12 cellular contexts compared by ENCODE assay signal in the genomic region with DNA sequence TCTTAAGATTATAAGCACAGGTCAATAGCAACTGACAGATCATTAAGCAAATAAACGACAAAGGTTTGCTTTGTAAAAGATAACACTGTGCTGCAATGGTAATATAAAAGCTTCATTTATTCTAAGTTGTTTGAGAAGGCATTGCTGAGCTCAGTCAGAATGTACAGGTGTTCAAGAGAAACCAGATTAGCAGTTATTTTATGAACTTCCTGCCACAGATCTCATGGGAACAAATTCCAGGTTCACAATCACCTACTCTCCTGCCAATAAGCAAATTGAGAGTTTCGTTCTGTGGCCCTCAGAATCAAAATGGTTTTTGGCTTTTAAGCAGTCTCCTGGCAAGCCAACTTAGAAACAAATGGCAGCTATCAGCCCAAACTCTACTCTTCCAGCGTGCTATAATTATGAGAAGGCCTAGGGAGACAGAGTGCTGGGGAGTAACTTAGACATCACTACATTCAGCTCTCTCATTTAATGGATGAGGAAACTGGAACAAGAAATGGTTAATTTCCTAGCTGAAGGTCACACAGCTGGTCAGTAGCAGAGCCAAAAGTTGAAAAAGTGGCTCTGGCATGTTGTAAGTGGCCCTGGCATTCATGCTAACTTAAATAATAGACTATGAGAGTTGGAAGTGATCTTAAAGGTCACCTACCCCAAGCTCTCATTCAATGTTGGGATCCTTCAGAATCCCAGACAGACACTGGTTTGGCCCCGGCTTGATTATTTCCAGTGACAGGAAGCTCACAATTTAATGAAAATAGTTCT.
A peak's percentile ranks its signal among the peaks of the same experiment; 100 is the strongest.
DNase-seq lines count a peak whose midpoint lies in the region; ATAC-seq, FAIRE-seq and TF ChIP-seq lines count a peak whose summit lies in the region.
"Had no signal": no experiment of that assay in that cellular context is flagged by ENCODE, and none has a peak within 500 bp of the region (broad histone marks: within the 10 kb centered on the region; RNA-seq: fewer than 3 reads in every experiment).

No MANE protein-coding gene starts in this region.

- in situ Hi-C loops in GM13977 (cut with MboI; ENCODE audit: low pct_unique_long_range_greater_than_20kb, low sequenced_read_pairs, unreplicated experiment): no loop called here

- WGBS in sigmoid colon, 2 donors: 35 to 54% methylated on average over 4 of the region's 4 CpGs

- peak overlapping the region; percentile 62 to 84 for H3K27ac ChIP-seq in coronary artery
- peak overlapping the region; percentile 76 to 88 (median 80) for H3K27ac ChIP-seq in sigmoid colon

- DNase-seq in HT-29 (ENCODE audit: low spot score) (peak; percentile 22), coronary artery (ENCODE audit: low spot score) (no peak), sigmoid colon (no peak), RCC 7860 (ENCODE audit: low spot score) (no peak), GM13977 (ENCODE audit: low spot score) (no peak), NCI-H187 treated with DMSO at 0.1 percent for 48 hours (lab: John Stamatoyannopoulos, UW) (no peak)
- DNase-seq in stimulated activated CD4-positive, alpha-beta T cell treated with anti-CD3 and anti-CD28 coated beads, Interleukin-4, amount 100 ng/mL, for 24 hours: no peak
- DNase-seq: activated CD4-positive, CD25-positive, alpha-beta regulatory T cell treated with anti-CD3 and anti-CD28 coated beads, Interleukin-2, amount 50 U/mL, for 72 hours; CD4-positive, alpha-beta T cell; naive thymus-derived CD4-positive, alpha-beta T cell had no signal

- H3K9me3 ChIP-seq in sigmoid colon: no peaks in the 10 kb centered on the region

- intact Hi-C loops in sigmoid colon (cut with DNase I): no loop called here

- no peak for FAIRE-seq in RCC 7860 (lab: Jason Lieb, UNC)
- FAIRE-seq: bronchial epithelial cell had no signal

- H3K4me1 ChIP-seq in sigmoid colon: peaks cover 6 to 53% (median 41%) of the 10 kb centered on the region in 4 donors

- H3K27me3 ChIP-seq in sigmoid colon: no peaks in the 10 kb centered on the region

- no peak overlapping the region for H3K4me3 ChIP-seq in coronary artery
- H3K4me3 ChIP-seq in sigmoid colon: no peak overlapping the region

- peaks cover 0 to 6% (median 0%) of the 10 kb centered on the region in 4 donors for H3K36me3 ChIP-seq in sigmoid colon

- TF ChIP-seq EP300 in sigmoid colon (IDR thresholded peaks at IDR 0.05): no peak

- peak; percentile 62 for ATAC-seq in GM18511 (IDR thresholded peaks at IDR 0.05; ENCODE audit: unreplicated experiment)
- ATAC-seq: naive thymus-derived CD4-positive, alpha-beta T cell had no signal

- no peak for TF ChIP-seq POLR2A in sigmoid colon (IDR thresholded peaks at IDR 0.05)

- no peak for TF ChIP-seq CTCF in coronary artery (IDR thresholded peaks at IDR 0.05)
- TF ChIP-seq CTCF in sigmoid colon (IDR thresholded peaks at IDR 0.05): no peak
- TF ChIP-seq CTCF in GM13977 (IDR thresholded peaks at IDR 0.05; ENCODE audit: extremely low read depth, insufficient read depth, missing control alignments): no peak
